Comparison of ENCODE assay signal across 18 cellular contexts in genomic region chrX:115952417-115953092, GRCh38.
DNase-seq lines count a peak whose midpoint lies in the region; ATAC-seq and TF ChIP-seq lines count a peak whose summit lies in the region.
"Had no signal": no experiment of that assay in that cellular context is flagged by ENCODE, and none has a peak within 500 bp of the region (broad histone marks: within the 10 kb centered on the region; RNA-seq: fewer than 3 reads in every experiment).

No MANE protein-coding gene starts in this region.

- no peak overlapping the region for H3K27ac Mint-ChIP-seq in stimulated activated effector memory CD8-positive, alpha-beta T cell treated with anti-CD3 and anti-CD28 coated beads, Interleukin-12 subunit alpha, Interleukin-12 subunit beta, amount 100 ng/mL, for 72 hours
- H3K27ac Mint-ChIP-seq: activated CD4-positive, alpha-beta memory T cell treated with anti-CD3 and anti-CD28 coated beads, Interleukin-2, amount 10 ng/mL, durations not matched to agents 7 days and 5 days; CD4-positive, alpha-beta memory T cell; T-helper 17 cell had no signal

- H3K4me1 Mint-ChIP-seq in stimulated activated effector memory CD8-positive, alpha-beta T cell treated with anti-CD3 and anti-CD28 coated beads, Interleukin-12 subunit alpha, Interleukin-12 subunit beta, amount 100 ng/mL, for 72 hours, result no peaks in the 10 kb centered on the region
- H3K4me1 Mint-ChIP-seq: activated CD4-positive, alpha-beta memory T cell treated with anti-CD3 and anti-CD28 coated beads, Interleukin-2, amount 10 ng/mL, durations not matched to agents 7 days and 5 days; CD4-positive, alpha-beta memory T cell; T-helper 17 cell had no signal

- no peak overlapping the region for H3K27ac ChIP-seq in ascending aorta
- H3K27ac ChIP-seq in hepatocyte, result no peak overlapping the region
- H3K27ac ChIP-seq: esophagus muscularis mucosa, VCaP had no signal

- no peak for ATAC-seq in stimulated activated effector memory CD8-positive, alpha-beta T cell treated with anti-CD3 and anti-CD28 coated beads, Interleukin-12 subunit alpha, Interleukin-12 subunit beta, amount 100 ng/mL, for 72 hours
- no peak for ATAC-seq in GM19452 (IDR thresholded peaks at IDR 0.05; ENCODE audit: unreplicated experiment)
- ATAC-seq: T-helper 17 cell had no signal

- peak in 2 of 3 experiments; percentile 17 to 26 for TF ChIP-seq CTCF in ascending aorta (IDR thresholded peaks at IDR 0.05)
- no peak for TF ChIP-seq CTCF in hepatocyte (IDR thresholded peaks at IDR 0.05; ENCODE audit: poor library complexity)

- no peaks in the 10 kb centered on the region for H3K4me1 ChIP-seq in ascending aorta
- peaks cover 4% of the 10 kb centered on the region for H3K4me1 ChIP-seq in hepatocyte (ENCODE audit: insufficient read depth)
- H3K4me1 ChIP-seq: esophagus muscularis mucosa had no signal

- no peaks in the 10 kb centered on the region for H4K20me1 ChIP-seq in hepatocyte (ENCODE audit: insufficient read depth, poor library complexity, severe bottlenecking)

- CTCF ChIA-PET in HEK293T (lab: Yijun Ruan, JAX), result interaction anchor here (0.9 to 1.0 kb wide), 2 partner anchors 11 to 16 kb away, joined by 3 to 4 read pairs; no protein-coding TSS in a partner anchor

- peaks cover 88% of the 10 kb centered on the region for H3K79me2 ChIP-seq in hepatocyte

- H3K36me3 Mint-ChIP-seq in stimulated activated effector memory CD8-positive, alpha-beta T cell treated with anti-CD3 and anti-CD28 coated beads, Interleukin-12 subunit alpha, Interleukin-12 subunit beta, amount 100 ng/mL, for 72 hours, result no peaks in the 10 kb centered on the region
- H3K36me3 Mint-ChIP-seq: CD4-positive, alpha-beta memory T cell had no signal

- H3K9me2 ChIP-seq in hepatocyte (replicated peaks; ENCODE audit: insufficient read depth), result no peaks in the 10 kb centered on the region

- H3K9me3 ChIP-seq in ascending aorta, result no peaks in the 10 kb centered on the region
- H3K9me3 ChIP-seq in hepatocyte (ENCODE audit: low read depth), result no peaks in the 10 kb centered on the region
- H3K9me3 ChIP-seq: esophagus muscularis mucosa had no signal

- no peaks in the 10 kb centered on the region for H3K27me3 ChIP-seq in ascending aorta
- H3K27me3 ChIP-seq in hepatocyte, result no peaks in the 10 kb centered on the region
- H3K27me3 ChIP-seq: esophagus muscularis mucosa had no signal

- H3K36me3 ChIP-seq in ascending aorta (no peaks in the 10 kb centered on the region), hepatocyte (replicated peaks; ENCODE audit: insufficient read depth, low read depth) (no peaks in the 10 kb centered on the region)
- H3K36me3 ChIP-seq: esophagus muscularis mucosa had no signal

- no peak overlapping the region for H3K4me3 Mint-ChIP-seq in stimulated activated effector memory CD8-positive, alpha-beta T cell treated with anti-CD3 and anti-CD28 coated beads, Interleukin-12 subunit alpha, Interleukin-12 subunit beta, amount 100 ng/mL, for 72 hours
- H3K4me3 Mint-ChIP-seq: activated CD4-positive, alpha-beta memory T cell treated with anti-CD3 and anti-CD28 coated beads, Interleukin-2, amount 10 ng/mL, durations not matched to agents 7 days and 5 days; CD4-positive, alpha-beta memory T cell; T-helper 17 cell had no signal

- DNase-seq in DMS153 treated with DMSO at 0.1 percent for 48 hours (lab: John Stamatoyannopoulos, UW; ENCODE audit: unreplicated experiment), result peak; percentile 49
- no peak for DNase-seq in HEK293T (ENCODE audit: extremely low spot score)
- DNase-seq in ascending aorta (ENCODE audit: low spot score in 2 of 2), result no peak
- peak; percentile 5 for DNase-seq in midbrain (lab: John Stamatoyannopoulos, UW)
- no peak for DNase-seq in hepatocyte (ENCODE audit: low spot score)
- DNase-seq in activated CD4-positive, alpha-beta T cell treated with anti-CD3 and anti-CD28 coated beads, Interleukin-2, amount 50 U/mL, for 1 hour, result no peak
- DNase-seq in stimulated activated effector memory CD8-positive, alpha-beta T cell treated with anti-CD3 and anti-CD28 coated beads, Interleukin-12 subunit alpha, Interleukin-12 subunit beta, amount 100 ng/mL, for 72 hours (ENCODE audit: low spot score in 2 of 2), result no peak
- DNase-seq: activated CD4-positive, alpha-beta memory T cell treated with anti-CD3 and anti-CD28 coated beads, Interleukin-2, amount 10 ng/mL, durations not matched to agents 7 days and 5 days; activated naive CD4-positive, alpha-beta T cell treated with anti-CD3 and anti-CD28 coated beads, Interleukin-2, amount 50 U/mL, for 16 hours; CD4-positive, alpha-beta memory T cell; effector CD4-positive, alpha-beta T cell; glutamatergic neuron; NCI-H1694; NCI-H510A treated with DMSO at 0.1 percent for 48 hours; T-helper 17 cell had no signal

- H2AFZ ChIP-seq in hepatocyte, result no peak overlapping the region

- H3K9me3 Mint-ChIP-seq in stimulated activated effector memory CD8-positive, alpha-beta T cell treated with anti-CD3 and anti-CD28 coated beads, Interleukin-12 subunit alpha, Interleukin-12 subunit beta, amount 100 ng/mL, for 72 hours, result peaks cover 3% of the 10 kb centered on the region

- intact Hi-C loops in ascending aorta (cut with DNase I), result no loop called here

- 92% methylated on average over 14 of the region's 14 CpGs for WGBS in hepatocyte (ENCODE audit: low lambda C conversion rate, missing lambda C conversion rate)

- H3K4me2 ChIP-seq in hepatocyte, result no peak overlapping the region

- POLR2A ChIA-PET in HEK293T (lab: Yijun Ruan, JAX), result no interaction called here

- H3K4me3 ChIP-seq in ascending aorta (no peak overlapping the region), hepatocyte (no peak overlapping the region)
- H3K4me3 ChIP-seq: esophagus muscularis mucosa had no signal

TF ChIP-seq in HEK293T, 16 proteins besides CTCF, POLR2A, EP300 and RAD21:
- TF ChIP-seq SUZ12 (IDR thresholded peaks at IDR 0.05) (no peak), ZNF384 (IDR thresholded peaks at IDR 0.05) (no peak), CTBP1 (IDR thresholded peaks at IDR 0.05; ENCODE audit: borderline replicate concordance) (no peak), TARDBP (IDR thresholded peaks at IDR 0.05) (no peak), PKNOX1 (IDR thresholded peaks at IDR 0.05) (peak; percentile 81)
TF ChIP-seq in HEK293T: peak in this region for 1.

Comparison
In these comparisons a context has a peak if more than half of its experiments do, and no peak if none do; other contexts are left out.
1. DNase-seq: peak in DMS153 treated with DMSO at 0.1 percent for 48 hours (single experiment) and midbrain (single experiment); none in HEK293T (single experiment), ascending aorta (0 of 2), hepatocyte (single experiment), activated CD4-positive, alpha-beta T cell treated with anti-CD3 and anti-CD28 coated beads, Interleukin-2, amount 50 U/mL, for 1 hour (single experiment) and stimulated activated effector memory CD8-positive, alpha-beta T cell treated with anti-CD3 and anti-CD28 coated beads, Interleukin-12 subunit alpha, Interleukin-12 subunit beta, amount 100 ng/mL, for 72 hours (0 of 2).